ENCODE assay signal across 12 cellular contexts in genomic region chr14:73774671-73775070, GRCh38.
DNase-seq lines count a peak whose midpoint lies in the region; ATAC-seq and TF ChIP-seq lines count a peak whose summit lies in the region.
"Had no signal": no experiment of that assay in that cellular context is flagged by ENCODE, and none has a peak within 500 bp of the region (broad histone marks: within the 10 kb centered on the region; RNA-seq: fewer than 3 reads in every experiment).

No MANE protein-coding gene starts in this region.

- H3K4me1 Mint-ChIP-seq in T-helper 2 cell treated with Interferon-gamma antibody and Interleukin-4, amounts not matched to agents 5 μg/mL and 100 μg/mL, for 36 hours (ENCODE audit: low read depth): peaks cover 63% of the 10 kb centered on the region

- H3K9me3 ChIP-seq in Peyer's patch: no peaks in the 10 kb centered on the region
- no peaks in the 10 kb centered on the region for H3K9me3 ChIP-seq in esophagus squamous epithelium
- no peaks in the 10 kb centered on the region for H3K9me3 ChIP-seq in spleen

- H3K36me3 Mint-ChIP-seq in T-helper 2 cell treated with Interferon-gamma antibody and Interleukin-4, amounts not matched to agents 5 μg/mL and 100 μg/mL, for 36 hours (ENCODE audit: low read depth): peaks cover 9% of the 10 kb centered on the region

- ATAC-seq in foreskin keratinocyte: no peak

- no peaks in the 10 kb centered on the region for H3K36me3 ChIP-seq in Peyer's patch
- no peaks in the 10 kb centered on the region for H3K36me3 ChIP-seq in esophagus squamous epithelium
- H3K36me3 ChIP-seq in spleen: no peaks in the 10 kb centered on the region

- peak overlapping the region; percentile 52 for H3K27ac Mint-ChIP-seq in T-helper 2 cell treated with Interferon-gamma antibody and Interleukin-4, amounts not matched to agents 5 μg/mL and 100 μg/mL, for 36 hours

- no peak for DNase-seq in T-helper 2 cell treated with Interferon-gamma antibody and Interleukin-4, amounts not matched to agents 5 μg/mL and 100 μg/mL, for 36 hours (ENCODE audit: low spot score)
- DNase-seq in T-helper 2 cell: no peak
- no peak for DNase-seq in Peyer's patch
- no peak for DNase-seq in esophagus squamous epithelium (lab: John Stamatoyannopoulos, UW)
- peak; percentile 64 for DNase-seq in spleen
- DNase-seq in EL: no peak
- DNase-seq in foreskin keratinocyte: no peak
- DNase-seq in NCI-H2227 (lab: John Stamatoyannopoulos, UW; ENCODE audit: unreplicated experiment): no peak
- DNase-seq: 8988T, cortex of kidney, DND-41, NCI-H187 had no signal

- H3K27me3 ChIP-seq in Peyer's patch (no peaks in the 10 kb centered on the region), esophagus squamous epithelium (no peaks in the 10 kb centered on the region), spleen (replicated peaks in 1 of 7) (no peaks in the 10 kb centered on the region), foreskin keratinocyte (no peaks in the 10 kb centered on the region)

- peaks cover 11 to 63% (median 36%) of the 10 kb centered on the region in 4 donors for H3K4me1 ChIP-seq in Peyer's patch
- peaks cover 29 to 92% (median 51%) of the 10 kb centered on the region in 3 donors for H3K4me1 ChIP-seq in esophagus squamous epithelium
- peaks cover 61 to 97% (median 93%) of the 10 kb centered on the region in 6 donors for H3K4me1 ChIP-seq in spleen
- peaks cover 23% of the 10 kb centered on the region for H3K4me1 ChIP-seq in foreskin keratinocyte

- no peaks in the 10 kb centered on the region for H3K9me3 Mint-ChIP-seq in T-helper 2 cell treated with Interferon-gamma antibody and Interleukin-4, amounts not matched to agents 5 μg/mL and 100 μg/mL, for 36 hours

- TF ChIP-seq POLR2A in Peyer's patch (IDR thresholded peaks at IDR 0.05): no peak
- TF ChIP-seq POLR2A in esophagus squamous epithelium (IDR thresholded peaks at IDR 0.05): no peak
- no peak for TF ChIP-seq POLR2A in spleen (IDR thresholded peaks at IDR 0.05)

- TF ChIP-seq CTCF in Peyer's patch (IDR thresholded peaks at IDR 0.05): no peak
- TF ChIP-seq CTCF in esophagus squamous epithelium (IDR thresholded peaks at IDR 0.05): no peak
- no peak for TF ChIP-seq CTCF in spleen (IDR thresholded peaks at IDR 0.05 in 8 of 11, conservative IDR thresholded peaks at IDR 0.05 in 3 of 11)
- no peak for TF ChIP-seq CTCF in foreskin keratinocyte (conservative IDR thresholded peaks at IDR 0.05)

- no peak overlapping the region for H3K4me3 ChIP-seq in Peyer's patch
- H3K4me3 ChIP-seq in esophagus squamous epithelium: no peak overlapping the region
- no peak overlapping the region for H3K4me3 ChIP-seq in spleen

- intact Hi-C loops in esophagus squamous epithelium (cut with DNase I): no loop called here
- intact Hi-C loops in spleen (cut with DNase I; ENCODE audit: low total_unique reads): no loop called here

- H3K4me3 Mint-ChIP-seq in T-helper 2 cell treated with Interferon-gamma antibody and Interleukin-4, amounts not matched to agents 5 μg/mL and 100 μg/mL, for 36 hours: no peak overlapping the region

- H3K27me3 Mint-ChIP-seq in T-helper 2 cell treated with Interferon-gamma antibody and Interleukin-4, amounts not matched to agents 5 μg/mL and 100 μg/mL, for 36 hours (ENCODE audit: low read depth): no peaks in the 10 kb centered on the region

- WGBS in esophagus squamous epithelium, 2 donors: 83% methylated on average over 2 of the region's 2 CpGs; no CpG with 5 or more reads in 1 of the 2 donors
- 69 to 87% (median 74%) methylated on average over 2 of the region's 2 CpGs for WGBS in spleen, 5 donors

- peak overlapping the region in 3 of 4 donors; percentile 37 to 87 (median 45) for H3K27ac ChIP-seq in Peyer's patch
- H3K27ac ChIP-seq in esophagus squamous epithelium: peak overlapping the region; percentile 31 to 80 (median 61)
- peak overlapping the region; percentile 10 to 82 (median 44) for H3K27ac ChIP-seq in spleen
- no peak overlapping the region for H3K27ac ChIP-seq in foreskin keratinocyte
